ENCODE assay signal across 8 cellular contexts in the genomic region with DNA sequence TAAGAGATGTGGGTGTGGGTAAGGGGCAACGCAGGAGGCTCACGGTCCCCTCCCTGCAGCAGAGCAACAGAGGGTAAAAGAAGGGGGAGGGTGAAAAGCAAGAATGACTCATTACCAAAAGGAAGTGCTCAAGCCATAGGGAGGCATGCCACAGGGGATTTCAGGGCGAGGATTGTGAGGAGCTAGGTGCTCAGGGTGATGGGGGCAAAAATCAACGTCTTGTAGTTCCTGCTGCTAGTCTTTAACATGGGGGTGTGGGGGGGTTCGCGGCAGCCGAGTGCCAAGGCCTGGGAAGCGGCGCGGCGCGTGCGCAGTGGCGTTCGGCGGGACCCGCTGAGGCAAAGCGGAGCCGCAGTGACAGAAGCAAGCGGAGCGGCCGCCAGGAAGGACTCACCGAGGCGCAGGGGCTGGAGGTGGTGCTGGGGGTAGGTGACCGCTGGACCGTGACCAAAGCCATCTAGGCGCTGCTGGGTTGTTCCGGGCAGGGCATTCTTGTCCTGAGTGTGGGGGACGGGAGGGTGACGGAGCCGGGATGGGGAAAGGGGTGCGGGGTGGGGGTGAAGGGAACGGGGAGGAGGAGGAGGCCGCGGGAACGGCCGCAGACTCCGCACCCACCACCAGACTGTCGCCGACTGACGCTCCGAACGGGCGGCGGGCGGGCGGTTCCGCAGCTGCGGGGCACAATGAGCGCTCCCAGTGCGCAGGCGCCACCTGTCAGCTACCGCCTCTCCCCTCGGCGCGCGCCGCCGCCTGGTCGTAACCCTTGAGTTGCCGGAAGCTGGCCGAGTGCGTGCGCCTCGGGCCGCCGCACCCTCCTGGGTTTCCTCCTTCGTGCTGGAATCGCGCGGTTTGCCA. TPM values are rescaled to one million over a fixed set of nuclear protein-coding genes. Genes with fewer than 3 reads are reported as not detected.
A peak's percentile ranks its signal among the peaks of the same experiment; 100 is the strongest.
DNase-seq lines count a peak whose midpoint lies in the region; TF ChIP-seq lines count a peak whose summit lies in the region.

A gene with protein sequence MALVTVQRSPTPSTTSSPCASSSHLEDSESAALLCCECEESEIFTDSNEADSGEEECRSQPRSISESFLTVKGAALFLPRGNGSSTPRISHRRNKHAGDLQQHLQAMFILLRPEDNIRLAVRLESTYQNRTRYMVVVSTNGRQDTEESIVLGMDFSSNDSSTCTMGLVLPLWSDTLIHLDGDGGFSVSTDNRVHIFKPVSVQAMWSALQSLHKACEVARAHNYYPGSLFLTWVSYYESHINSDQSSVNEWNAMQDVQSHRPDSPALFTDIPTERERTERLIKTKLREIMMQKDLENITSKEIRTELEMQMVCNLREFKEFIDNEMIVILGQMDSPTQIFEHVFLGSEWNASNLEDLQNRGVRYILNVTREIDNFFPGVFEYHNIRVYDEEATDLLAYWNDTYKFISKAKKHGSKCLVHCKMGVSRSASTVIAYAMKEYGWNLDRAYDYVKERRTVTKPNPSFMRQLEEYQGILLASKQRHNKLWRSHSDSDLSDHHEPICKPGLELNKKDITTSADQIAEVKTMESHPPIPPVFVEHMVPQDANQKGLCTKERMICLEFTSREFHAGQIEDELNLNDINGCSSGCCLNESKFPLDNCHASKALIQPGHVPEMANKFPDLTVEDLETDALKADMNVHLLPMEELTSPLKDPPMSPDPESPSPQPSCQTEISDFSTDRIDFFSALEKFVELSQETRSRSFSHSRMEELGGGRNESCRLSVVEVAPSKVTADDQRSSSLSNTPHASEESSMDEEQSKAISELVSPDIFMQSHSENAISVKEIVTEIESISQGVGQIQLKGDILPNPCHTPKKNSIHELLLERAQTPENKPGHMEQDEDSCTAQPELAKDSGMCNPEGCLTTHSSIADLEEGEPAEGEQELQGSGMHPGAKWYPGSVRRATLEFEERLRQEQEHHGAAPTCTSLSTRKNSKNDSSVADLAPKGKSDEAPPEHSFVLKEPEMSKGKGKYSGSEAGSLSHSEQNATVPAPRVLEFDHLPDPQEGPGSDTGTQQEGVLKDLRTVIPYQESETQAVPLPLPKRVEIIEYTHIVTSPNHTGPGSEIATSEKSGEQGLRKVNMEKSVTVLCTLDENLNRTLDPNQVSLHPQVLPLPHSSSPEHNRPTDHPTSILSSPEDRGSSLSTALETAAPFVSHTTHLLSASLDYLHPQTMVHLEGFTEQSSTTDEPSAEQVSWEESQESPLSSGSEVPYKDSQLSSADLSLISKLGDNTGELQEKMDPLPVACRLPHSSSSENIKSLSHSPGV (N-terminal part only) (minus strand): TSS at position 685 of the 855 bp plus-strand sequence. CDS start 228 bp downstream, at position 457.

- H3K36me3 ChIP-seq in HEK293 (ENCODE audit: control insufficient read depth in 2 of 2, insufficient read depth in 1 of 2, low read length in 2 of 2) (no peaks in the 10 kb centered on the region), SK-N-SH (replicated peaks in 1 of 2; ENCODE audit: control insufficient read depth in 1 of 2, insufficient read depth in 2 of 2, low read length in 1 of 2) (peaks cover 0 to 3% of the 10 kb centered on the region in 2 experiments), osteoblast (ENCODE audit: insufficient read depth, low read length) (no peaks in the 10 kb centered on the region), testis (ENCODE audit: low read depth, missing control alignments) (no peaks in the 10 kb centered on the region)

- H3K4me3 Mint-ChIP-seq in activated naive CD4-positive, alpha-beta T cell treated with anti-CD3 and anti-CD28 coated beads, Interleukin-2, amount 10 ng/mL, durations not matched to agents 7 days and 5 days, result no peak within 1 kb of the TSS

- H3K79me2 ChIP-seq in SK-N-SH (ENCODE audit: insufficient read depth) (peaks cover 61% of the 10 kb centered on the region), osteoblast (ENCODE audit: insufficient read depth, low read length) (peaks cover 49% of the 10 kb centered on the region)

- peaks cover 16% of the 10 kb centered on the region for H3F3A ChIP-seq in SK-N-SH (replicated peaks; ENCODE audit: insufficient read depth)

- DNase-seq in G401 (ENCODE audit: low spot score), result peak; percentile 87
- peak; percentile 93 for DNase-seq in NCI-H1092 treated with DMSO at 0.1 percent for 48 hours (lab: John Stamatoyannopoulos, UW)
- peak; percentile 89 for DNase-seq in SK-N-SH
- DNase-seq in activated naive CD4-positive, alpha-beta T cell treated with anti-CD3 and anti-CD28 coated beads, Interleukin-2, amount 10 ng/mL, durations not matched to agents 7 days and 5 days, result peak; percentile 92
- no peak for DNase-seq in glomerular endothelial cell (ENCODE audit: extremely low read depth, low read depth, low spot score)
- DNase-seq in osteoblast (ENCODE audit: insufficient read length, low spot score, missing footprints), result peak; percentile 90
- DNase-seq in testis, result peak; percentile 90

- TF ChIP-seq EP300 in SK-N-SH (IDR thresholded peaks at IDR 0.05; ENCODE audit: borderline replicate concordance in 1 of 2, low read depth in 1 of 2, low read length in 1 of 2), result no peak

- H2AFZ ChIP-seq in SK-N-SH (ENCODE audit: low read depth) (peak within 1 kb of the TSS; percentile 98), osteoblast (ENCODE audit: low read length) (peak within 1 kb of the TSS; percentile 98)

- POLR2A ChIA-PET in HEK293 (lab: Yijun Ruan, JAX) (interaction anchor here (0.5 to 2.6 kb wide), 28 partner anchors 9 to 636 kb away, joined by 3 to 19 read pairs (median 4); partner anchors contain the start of genes EFCAB5, NSRP1 and NUFIP2), SK-N-SH (lab: Yijun Ruan, JAX) (interaction anchor here (0.6 to 1.5 kb wide), 3 partner anchors 10 to 290 kb away, joined by 4 to 5 read pairs (median 4); no protein-coding TSS in a partner anchor)

- no peaks in the 10 kb centered on the region for H3K27me3 Mint-ChIP-seq in activated naive CD4-positive, alpha-beta T cell treated with anti-CD3 and anti-CD28 coated beads, Interleukin-2, amount 10 ng/mL, durations not matched to agents 7 days and 5 days

- no peaks in the 10 kb centered on the region for H3K27me3 ChIP-seq in SK-N-SH (ENCODE audit: insufficient read depth)
- no peaks in the 10 kb centered on the region for H3K27me3 ChIP-seq in osteoblast (ENCODE audit: insufficient read depth, low read length)
- no peaks in the 10 kb centered on the region for H3K27me3 ChIP-seq in testis

- no peaks in the 10 kb centered on the region for H3K9me3 Mint-ChIP-seq in activated naive CD4-positive, alpha-beta T cell treated with anti-CD3 and anti-CD28 coated beads, Interleukin-2, amount 10 ng/mL, durations not matched to agents 7 days and 5 days

- H3K27ac Mint-ChIP-seq in activated naive CD4-positive, alpha-beta T cell treated with anti-CD3 and anti-CD28 coated beads, Interleukin-2, amount 10 ng/mL, durations not matched to agents 7 days and 5 days, result no peak within 1 kb of the TSS

- H3K4me3 ChIP-seq in HEK293 (ENCODE audit: low read depth, low read length) (peak within 1 kb of the TSS; percentile 96), SK-N-SH (ENCODE audit: low read depth in 2 of 2, low read length in 1 of 2) (peak within 1 kb of the TSS; percentile 84 to 99), osteoblast (ENCODE audit: insufficient read depth, low read length) (peak within 1 kb of the TSS; percentile 94), testis (peak within 1 kb of the TSS; percentile 94 to 98)

- TF ChIP-seq RAD21 in SK-N-SH (IDR thresholded peaks at IDR 0.05; ENCODE audit: low read length), result no peak

- peaks cover 16% of the 10 kb centered on the region for H3K4me1 ChIP-seq in HEK293 (ENCODE audit: control insufficient read depth, insufficient read depth, low read length)
- peaks cover 21 to 24% of the 10 kb centered on the region in 2 experiments; a peak in 3 of 4 replicates for H3K4me1 ChIP-seq in SK-N-SH (ENCODE audit: control insufficient read depth in 1 of 2, insufficient read depth in 2 of 2, low read depth in 1 of 2, low read length in 1 of 2)
- peaks cover 17% of the 10 kb centered on the region for H3K4me1 ChIP-seq in osteoblast (ENCODE audit: insufficient read depth, low read length)
- peaks cover 10% of the 10 kb centered on the region for H3K4me1 ChIP-seq in testis

- no peaks in the 10 kb centered on the region for H3K9me2 ChIP-seq in SK-N-SH

- H3K9me3 ChIP-seq in HEK293 (ENCODE audit: control insufficient read depth, insufficient read depth, low read depth, low read length), result no peaks in the 10 kb centered on the region
- H3K9me3 ChIP-seq in SK-N-SH, result no peaks in the 10 kb centered on the region
- H3K9me3 ChIP-seq in osteoblast (ENCODE audit: low read depth, low read length), result no peaks in the 10 kb centered on the region
- no peaks in the 10 kb centered on the region for H3K9me3 ChIP-seq in testis

- peaks cover 14% of the 10 kb centered on the region for H3K36me3 Mint-ChIP-seq in activated naive CD4-positive, alpha-beta T cell treated with anti-CD3 and anti-CD28 coated beads, Interleukin-2, amount 10 ng/mL, durations not matched to agents 7 days and 5 days

- peak; percentile 54 for TF ChIP-seq CTCF in HEK293 (tag by site-specific recombination; IDR thresholded peaks at IDR 0.05)
- no peak for TF ChIP-seq CTCF in SK-N-SH (IDR thresholded peaks at IDR 0.05)
- no peak for TF ChIP-seq CTCF in osteoblast (IDR thresholded peaks at IDR 0.05; ENCODE audit: extremely low read depth, low read depth, low read length)
- no peak for TF ChIP-seq CTCF in testis (IDR thresholded peaks at IDR 0.05)

- CTCF ChIA-PET in HEK293 (lab: Yijun Ruan, JAX) (interaction anchor here (0.6 to 15.2 kb wide), 22 partner anchors 9 to 1085 kb away, joined by 3 to 361 read pairs (median 12); partner anchors contain the start of genes ANKRD13B and EFCAB5), SK-N-SH (lab: Yijun Ruan, JAX) (interaction anchor here (0.6 to 3.9 kb wide), 24 partner anchors 11 to 465 kb away, joined by 3 to 118 read pairs (median 12); partner anchors contain the start of gene EFCAB5)
- CTCF ChIA-PET in activated naive CD4-positive, alpha-beta T cell treated with anti-CD3 and anti-CD28 coated beads, Interleukin-2, amount 10 ng/mL, durations not matched to agents 7 days and 5 days (lab: Charles Lee), result interaction anchor here (0.6 to 7.0 kb wide), 10 partner anchors 13 to 546 kb away, joined by 3 to 151 read pairs (median 6); no protein-coding TSS in a partner anchor

- H3K27ac ChIP-seq in HEK293 (ENCODE audit: extremely low read depth, low read depth, low read length) (peak within 1 kb of the TSS; percentile 93), SK-N-SH (ENCODE audit: low read depth in 2 of 2, low read length in 1 of 2) (peak within 1 kb of the TSS; percentile 80 to 83), osteoblast (ENCODE audit: low read depth, low read length) (peak within 1 kb of the TSS; percentile 48), testis (peak within 1 kb of the TSS; percentile 83 to 91)

- intact Hi-C loops in testis (cut with DNase I; ENCODE audit: low total_unique reads), result loop anchor here (10.0 kb wide), 1 partner anchor 125 kb away; no protein-coding TSS in a partner anchor

- no peak for TF ChIP-seq POLR2A in testis (IDR thresholded peaks at IDR 0.05)

- no peaks in the 10 kb centered on the region for H4K20me1 ChIP-seq in SK-N-SH (ENCODE audit: insufficient read depth)
- H4K20me1 ChIP-seq in osteoblast (ENCODE audit: insufficient read depth, low read length), result no peaks in the 10 kb centered on the region

- H3K4me2 ChIP-seq in SK-N-SH, result peak within 1 kb of the TSS; percentile 91
- peak within 1 kb of the TSS; percentile 96 for H3K4me2 ChIP-seq in osteoblast (ENCODE audit: insufficient read depth, low read length)

- peaks cover 36% of the 10 kb centered on the region for H3K4me1 Mint-ChIP-seq in activated naive CD4-positive, alpha-beta T cell treated with anti-CD3 and anti-CD28 coated beads, Interleukin-2, amount 10 ng/mL, durations not matched to agents 7 days and 5 days

- in situ Hi-C loops in G401 (cut with HindIII; ENCODE audit: low sequenced_read_pairs), result no loop called here

- WGBS in SK-N-SH (ENCODE audit: low lambda C conversion rate), result 2% methylated on average over 38 of the region's 71 CpGs
- WGBS in testis, 2 donors, result 0% methylated on average over 23 to 64 of the region's 71 CpGs

- peak within 1 kb of the TSS; percentile 74 for H3K9ac ChIP-seq in SK-N-SH

RNA-seq across cellular contexts. Expression of the gene that starts here (rescaled TPM):
- total RNA-seq in G401 (2014; rRNA removed; shearing (Covaris generic)), result 4.5 and 6.4 TPM in 2 replicates
- polyA plus RNA-seq in SK-N-SH (2012; rRNA removed) (8.8 and 10.9 TPM in 2 replicates), testis (ENCODE audit: insufficient read depth, low read depth, low replicate concordance) (62.3 TPM)
- 8.1 and 8.8 TPM in 2 replicates for polyA plus RNA-seq in SK-N-SH (2012; cell fraction: cytosol; rRNA removed)
- 12.1 and 17.7 TPM in 2 replicates for polyA plus RNA-seq in SK-N-SH (2012; cell fraction: nucleus; rRNA removed)
- total RNA-seq in glomerular endothelial cell (57.8 and 74.8 TPM in 2 replicates), osteoblast (13.0 and 14.4 TPM in 2 replicates), testis (10 to 100 TPM; 31.0 to 37.4 TPM)
